In genomic region chr7:16504019-16504418, GRCh38 we compare ENCODE assay signal across 26 cellular contexts. TPM values are rescaled to one million over a fixed set of nuclear protein-coding genes. Genes with fewer than 3 reads are reported as not detected.
DNase-seq lines count a peak whose midpoint lies in the region; ATAC-seq and TF ChIP-seq lines count a peak whose summit lies in the region.
"Had no signal": no experiment of that assay in that cellular context is flagged by ENCODE, and none has a peak within 500 bp of the region (broad histone marks: within the 10 kb centered on the region; RNA-seq: fewer than 3 reads in every experiment).

No MANE protein-coding gene starts in this region.

- no peak overlapping the region for H3K27ac ChIP-seq in GM23338 (ENCODE audit: low read depth)
- H3K27ac ChIP-seq in hepatocyte = no peak overlapping the region
- H3K27ac ChIP-seq in smooth muscle cell (ENCODE audit: low read depth) = no peak overlapping the region
- H3K27ac ChIP-seq: gastroesophageal sphincter, parathyroid adenoma, VCaP had no signal

- no peak overlapping the region for H3K4me3 ChIP-seq in GM23338
- no peak overlapping the region for H3K4me3 ChIP-seq in astrocyte of the cerebellum (ENCODE audit: low read depth, low read length)
- H3K4me3 ChIP-seq in hepatocyte = no peak overlapping the region
- H3K4me3 ChIP-seq in smooth muscle cell = no peak overlapping the region
- H3K4me3 ChIP-seq: gastroesophageal sphincter had no signal

- ATAC-seq in GM23338 = no peak
- no peak for ATAC-seq in HG03108 (IDR thresholded peaks at IDR 0.05; ENCODE audit: unreplicated experiment)
- ATAC-seq: gastroesophageal sphincter, HepG2 had no signal

- H3K9me3 ChIP-seq in hepatocyte (ENCODE audit: low read depth) (no peaks in the 10 kb centered on the region), smooth muscle cell (replicated peaks; ENCODE audit: low read depth) (no peaks in the 10 kb centered on the region)

- TF ChIP-seq CTCF in GM23338 (conservative IDR thresholded peaks at IDR 0.05; ENCODE audit: low read depth in 2 of 2) (no peak), astrocyte of the cerebellum (IDR thresholded peaks at IDR 0.05; ENCODE audit: low read depth, low read length, missing control alignments) (no peak), hepatocyte (IDR thresholded peaks at IDR 0.05; ENCODE audit: poor library complexity) (no peak), smooth muscle cell (IDR thresholded peaks at IDR 0.05; ENCODE audit: borderline replicate concordance, insufficient read depth, poor library complexity, severe bottlenecking) (no peak)

- H3K4me2 ChIP-seq in GM23338 (no peak overlapping the region), hepatocyte (no peak overlapping the region), smooth muscle cell (no peak overlapping the region)

- in situ Hi-C loops in astrocyte of the cerebellum (cut with HindIII; ENCODE audit: low sequenced_read_pairs) = no loop called here

- H3K4me1 ChIP-seq in GM23338 (ENCODE audit: insufficient read depth) (no peaks in the 10 kb centered on the region), hepatocyte (ENCODE audit: insufficient read depth) (no peaks in the 10 kb centered on the region), smooth muscle cell (ENCODE audit: low read depth) (no peaks in the 10 kb centered on the region)
- H3K4me1 ChIP-seq: gastroesophageal sphincter, parathyroid adenoma had no signal

- H3F3A ChIP-seq in GM23338 (replicated peaks; ENCODE audit: low read depth) (no peaks in the 10 kb centered on the region), smooth muscle cell (ENCODE audit: low read depth) (no peaks in the 10 kb centered on the region)

- H3K27me3 ChIP-seq in GM23338 (ENCODE audit: insufficient read depth) (no peaks in the 10 kb centered on the region), hepatocyte (no peaks in the 10 kb centered on the region), smooth muscle cell (ENCODE audit: low read depth) (no peaks in the 10 kb centered on the region)
- H3K27me3 ChIP-seq: gastroesophageal sphincter had no signal

- H3K9me3 Mint-ChIP-seq in GM23338 = no peaks in the 10 kb centered on the region
- H3K9me3 Mint-ChIP-seq: activated naive CD4-positive, alpha-beta T cell treated with anti-CD3 and anti-CD28 coated beads for 36 hours; dendritic cell treated with granulocyte-macrophage colony-stimulating factor and Interleukin-4, amounts not matched to agents 40 ng/mL and 50 ng/mL, for 4 days had no signal

- H3K79me2 ChIP-seq in GM23338 (replicated peaks; ENCODE audit: insufficient read depth) = no peaks in the 10 kb centered on the region
- no peaks in the 10 kb centered on the region for H3K79me2 ChIP-seq in hepatocyte
- no peaks in the 10 kb centered on the region for H3K79me2 ChIP-seq in smooth muscle cell (ENCODE audit: low read depth)
- H3K79me2 ChIP-seq: parathyroid adenoma had no signal

- H3K36me3 Mint-ChIP-seq in GM23338 (ENCODE audit: low read depth) = no peaks in the 10 kb centered on the region

- H2AFZ ChIP-seq in GM23338 (peak overlapping the region; percentile 6; the same call in 1 of the 2 replicates), hepatocyte (peak overlapping the region; percentile 11), smooth muscle cell (ENCODE audit: low read depth) (peak overlapping the region; percentile 72)
- H2AFZ ChIP-seq: parathyroid adenoma had no signal

- H3K4me1 Mint-ChIP-seq in GM23338 = no peaks in the 10 kb centered on the region

- H3K4me3 Mint-ChIP-seq in GM23338 = no peak overlapping the region
- H3K4me3 Mint-ChIP-seq: activated naive CD4-positive, alpha-beta T cell treated with anti-CD3 and anti-CD28 coated beads for 36 hours; dendritic cell treated with granulocyte-macrophage colony-stimulating factor and Interleukin-4, amounts not matched to agents 40 ng/mL and 50 ng/mL, for 4 days had no signal

- 74% methylated on average over 6 of the region's 6 CpGs for WGBS in hepatocyte (ENCODE audit: low lambda C conversion rate, missing lambda C conversion rate)
- 62% methylated on average over 6 of the region's 6 CpGs for WGBS in smooth muscle cell (ENCODE audit: low lambda C conversion rate)

- H4K20me1 ChIP-seq in GM23338 (replicated peaks; ENCODE audit: insufficient read depth) (no peaks in the 10 kb centered on the region), hepatocyte (ENCODE audit: insufficient read depth, poor library complexity, severe bottlenecking) (no peaks in the 10 kb centered on the region), smooth muscle cell (ENCODE audit: low read depth) (no peaks in the 10 kb centered on the region)

- no peaks in the 10 kb centered on the region for H3K36me3 ChIP-seq in GM23338 (ENCODE audit: insufficient read depth)
- no peaks in the 10 kb centered on the region for H3K36me3 ChIP-seq in hepatocyte (replicated peaks; ENCODE audit: insufficient read depth, low read depth)
- H3K36me3 ChIP-seq in smooth muscle cell (ENCODE audit: low read depth) = no peaks in the 10 kb centered on the region
- H3K36me3 ChIP-seq: gastroesophageal sphincter had no signal

- H3K27me3 Mint-ChIP-seq in GM23338 (ENCODE audit: insufficient read depth, low read depth, poor library complexity) = no peaks in the 10 kb centered on the region
- H3K27me3 Mint-ChIP-seq: dendritic cell treated with granulocyte-macrophage colony-stimulating factor and Interleukin-4, amounts not matched to agents 40 ng/mL and 50 ng/mL, for 4 days had no signal

- H3K9me2 ChIP-seq in GM23338 (ENCODE audit: insufficient read depth) (0 out of 2 replicates have a peak, but pooled peaks cover 3% of the 10 kb centered on the region), hepatocyte (replicated peaks; ENCODE audit: insufficient read depth) (no peaks in the 10 kb centered on the region)

- no peak overlapping the region for H3K9ac ChIP-seq in smooth muscle cell (ENCODE audit: low read depth)
- H3K9ac ChIP-seq: parathyroid adenoma had no signal

- no peak overlapping the region for H3K27ac Mint-ChIP-seq in GM23338
- H3K27ac Mint-ChIP-seq: activated naive CD4-positive, alpha-beta T cell treated with anti-CD3 and anti-CD28 coated beads for 36 hours; dendritic cell treated with granulocyte-macrophage colony-stimulating factor and Interleukin-4, amounts not matched to agents 40 ng/mL and 50 ng/mL, for 4 days had no signal

- DNase-seq in GM23338 (ENCODE audit: low spot score) (no peak), astrocyte of the cerebellum (ENCODE audit: low read depth) (peak; percentile 34), hepatocyte (ENCODE audit: low spot score) (no peak), smooth muscle cell (lab: John Stamatoyannopoulos, UW; ENCODE audit: unreplicated experiment) (no peak), NCI-H524 (lab: John Stamatoyannopoulos, UW) (no peak), NCI-H2081 treated with DMSO at 0.1 percent for 48 hours (lab: John Stamatoyannopoulos, UW) (no peak)
- DNase-seq in activated CD8-positive, alpha-beta memory T cell treated with anti-CD3 and anti-CD28 coated beads for 24 hours = no peak
- DNase-seq: activated CD4-positive, alpha-beta T cell treated with anti-CD3 and anti-CD28 coated beads, Interleukin-2, amount 50 U/mL, for 4 hours; activated naive CD4-positive, alpha-beta T cell treated with anti-CD3 and anti-CD28 coated beads for 36 hours; activated T-cell treated with anti-CD3 and anti-CD28 coated beads for 4 hours; aorta; NCI-H187; Right ventricle myocardium superior; stimulated activated CD8-positive, alpha-beta memory T cell treated with anti-CD3 and anti-CD28 coated beads, Interleukin-4, amount 100 ng/mL, for 48 hours had no signal

TF ChIP-seq in GM23338, 12 proteins besides CTCF, POLR2A, EP300 and RAD21 (continues in another document):
- TF ChIP-seq ZNF331 (CRISPR knock-in tag; IDR thresholded peaks at IDR 0.05; ENCODE audit: low read depth) (no peak), NANOG (IDR thresholded peaks at IDR 0.05; ENCODE audit: borderline replicate concordance) (no peak)

RNA-seq across cellular contexts. Expression of gene LRRC72, which starts 22.6 kb away (rescaled TPM):
- total RNA-seq in GM23338 (2014; rRNA removed; shearing (Covaris generic)) = not detected in 2 replicates
- not detected in 2 replicates for polyA plus RNA-seq in GM23338 (2016; fragmentation: Nextera tagmentation; extraction: Ambion mirVana)
- not detected in 2 replicates for total RNA-seq in hepatocyte
- polyA plus RNA-seq in hepatocyte = not detected in 2 replicates
- not detected in 2 replicates for total RNA-seq in smooth muscle cell
- polyA plus RNA-seq in smooth muscle cell = not detected in 2 replicates
- total RNA-seq: activated naive CD4-positive, alpha-beta T cell treated with anti-CD3 and anti-CD28 coated beads for 36 hours; aorta; gastroesophageal sphincter; HepG2; liver; myocyte; NCI-H460; Right ventricle myocardium superior; skeletal muscle tissue; T-helper 1 cell treated with Interleukin-12 subunit alpha and Interleukin-12 subunit beta and Interleukin-4 antibody, amounts not matched to agents 30 ng/mL and 1 ng/mL, for 36 hours had no signal
- polyA plus RNA-seq: aorta, BJ, HepG2, liver had no signal

RNA-seq across cellular contexts. Expression of gene SOSTDC1, which starts 38.5 kb away (rescaled TPM):
- 0.70 and 0.76 TPM in 2 replicates for total RNA-seq in GM23338 (2014; rRNA removed; shearing (Covaris generic))
- 0.64 and 1.0 TPM in 2 replicates for polyA plus RNA-seq in GM23338 (2016; fragmentation: Nextera tagmentation; extraction: Ambion mirVana)
- 65.8 and 71.5 TPM in 2 replicates for total RNA-seq in hepatocyte
- 30.9 and 38.5 TPM in 2 replicates for polyA plus RNA-seq in hepatocyte
- total RNA-seq in smooth muscle cell = 0.45 and 1.9 TPM in 2 replicates
- 0.35 TPM in 1 of 2 replicates, not detected in the other for polyA plus RNA-seq in smooth muscle cell
- total RNA-seq: activated naive CD4-positive, alpha-beta T cell treated with anti-CD3 and anti-CD28 coated beads for 36 hours; aorta; HepG2; myocyte; T-helper 1 cell treated with Interleukin-12 subunit alpha and Interleukin-12 subunit beta and Interleukin-4 antibody, amounts not matched to agents 30 ng/mL and 1 ng/mL, for 36 hours had no signal
- polyA plus RNA-seq: aorta, BJ, HepG2 had no signal

Comparison
In these comparisons a context has a peak if more than half of its experiments do, and no peak if none do; other contexts are left out.
1. H2AFZ ChIP-seq: peak in every context shown above with its lines; median percentile 72 in smooth muscle cell; 11 in hepatocyte; 6 in GM23338.
2. RNA of gene SOSTDC1, which starts 38.5 kb away (total RNA-seq): 65.8 to 71.5 TPM in hepatocyte; 0.70 to 0.76 TPM in GM23338 and 0.45 to 1.9 TPM in smooth muscle cell; every median in the first group is over 10 times any median in the second.